In the genomic region with DNA sequence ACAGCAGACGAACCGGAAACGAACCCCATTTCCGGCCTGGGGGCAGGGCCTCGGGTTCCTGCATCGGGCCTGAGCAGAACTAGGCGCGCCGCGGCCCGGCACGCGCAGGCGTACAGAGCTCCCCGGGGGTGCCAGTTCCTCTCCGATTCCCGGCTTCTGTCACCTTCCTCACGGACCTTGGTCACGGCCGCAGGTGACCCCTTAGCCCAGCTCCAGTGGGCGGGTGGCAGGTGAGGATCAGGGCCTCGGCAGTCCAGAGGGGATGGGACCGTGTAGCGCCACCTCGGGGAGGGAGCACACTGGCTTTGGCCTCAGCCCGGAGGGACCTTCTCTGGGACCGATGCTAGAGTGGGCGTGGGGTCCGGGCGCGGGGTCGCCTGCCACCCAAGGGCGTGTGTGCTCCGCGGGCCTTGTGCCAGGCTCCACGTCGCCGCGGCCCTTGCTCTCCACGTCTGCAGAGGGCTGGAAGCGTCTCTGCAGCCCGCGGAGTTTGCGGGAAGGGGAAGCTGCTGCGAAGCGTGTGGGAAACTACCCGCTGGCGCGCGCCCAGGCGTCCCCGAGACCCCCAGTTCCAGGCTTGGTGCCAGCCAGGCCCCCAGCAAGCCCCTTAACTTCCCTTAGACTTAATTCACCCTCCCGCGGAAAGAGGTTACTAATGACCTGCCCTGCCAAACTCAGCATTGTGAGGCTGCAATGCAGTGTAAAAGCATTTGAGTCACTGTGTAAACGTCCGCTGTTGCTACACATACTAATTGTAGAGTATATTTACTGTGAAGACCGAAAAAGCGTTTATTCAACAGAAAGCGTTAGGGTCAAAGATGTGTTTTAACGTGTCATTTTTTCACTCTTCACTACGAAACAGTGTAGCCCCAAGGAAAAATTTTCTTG, we compare ENCODE assay signal across 8 cellular contexts. TPM values are rescaled to one million over a fixed set of nuclear protein-coding genes. Genes with fewer than 3 reads are reported as not detected.
DNase-seq lines count a peak whose midpoint lies in the region; ATAC-seq and TF ChIP-seq lines count a peak whose summit lies in the region.

A gene (plus strand): TSS at position 48 of the 888 bp plus-strand sequence. CDS start 7,930 bp downstream, outside the sequence.

- H3K36me3 ChIP-seq in adrenal gland (replicated peaks in 1 of 2) (peaks cover 0 to 5% of the 10 kb centered on the region in 2 donors), prostate gland (no peaks in the 10 kb centered on the region), urinary bladder (ENCODE audit: insufficient read depth) (no peaks in the 10 kb centered on the region)

- CTCF ChIA-PET in T-cell (lab: Charles Lee), result no interaction called here

- ATAC-seq in T-cell (replicated peaks in 1 of 4) (peak; percentile 80 to 86 (median 81)), left cardiac atrium (peak; percentile 87 to 92)

- H3K4me3 Mint-ChIP-seq in HFFc6, result peak within 1 kb of the TSS; percentile 98
- peak within 1 kb of the TSS; percentile 88 to 98 (median 98) for H3K4me3 Mint-ChIP-seq in T-cell

- no peaks in the 10 kb centered on the region for H3K9me3 ChIP-seq in adrenal gland (replicated peaks in 1 of 3)
- H3K9me3 ChIP-seq in prostate gland, result no peaks in the 10 kb centered on the region

- POLR2A ChIA-PET in T-cell (lab: Charles Lee), result no interaction called here

- TF ChIP-seq CTCF in GM12872 (IDR thresholded peaks at IDR 0.05; ENCODE audit: insufficient read depth, low read depth, low read length) (peak; percentile 63), HFFc6 (IDR thresholded peaks at IDR 0.05) (peak; percentile 67), NB4 (IDR thresholded peaks at IDR 0.05; ENCODE audit: low read depth, low read length) (peak; percentile 20), adrenal gland (IDR thresholded peaks at IDR 0.05) (peak in 4 of 6 experiments; percentile 17 to 38 (median 26)), prostate gland (IDR thresholded peaks at IDR 0.05) (peak in 3 of 4 experiments; percentile 38 to 57 (median 47))

- H3K36me3 Mint-ChIP-seq in HFFc6 (ENCODE audit: low read depth) (peaks cover 10% of the 10 kb centered on the region; the same call in 1 of the 2 replicates), T-cell (peaks cover 10% of the 10 kb centered on the region)

- H3K27me3 ChIP-seq in adrenal gland (no peaks in the 10 kb centered on the region), prostate gland (replicated peaks; ENCODE audit: insufficient read depth) (no peaks in the 10 kb centered on the region)

- WGBS in adrenal gland, 4 donors, result 0 to 1% (median 1%) methylated on average over 15 to 61 of the region's 61 CpGs
- WGBS in prostate gland, result 1% methylated on average over 38 of the region's 61 CpGs
- WGBS in urinary bladder, result under 1% methylated on average over 61 of the region's 61 CpGs

- peaks cover 7 to 45% of the 10 kb centered on the region in 2 donors for H3K4me1 ChIP-seq in adrenal gland (replicated peaks in 1 of 2)
- H3K4me1 ChIP-seq in prostate gland (replicated peaks), result no peaks in the 10 kb centered on the region
- H3K4me1 ChIP-seq in urinary bladder (ENCODE audit: insufficient read depth), result peaks cover 1% of the 10 kb centered on the region

- H3K9me3 Mint-ChIP-seq in HFFc6, result no peaks in the 10 kb centered on the region
- H3K9me3 Mint-ChIP-seq in T-cell, result no peaks in the 10 kb centered on the region

- H3K4me1 Mint-ChIP-seq in HFFc6 (ENCODE audit: low read depth) (peaks cover 27% of the 10 kb centered on the region), T-cell (peaks cover 49 to 67% (median 63%) of the 10 kb centered on the region in 3 donors)

- H3K27me3 Mint-ChIP-seq in HFFc6 (ENCODE audit: insufficient read depth) (no peaks in the 10 kb centered on the region), T-cell (no peaks in the 10 kb centered on the region)

- TF ChIP-seq POLR2A in NB4 (IDR thresholded peaks at IDR 0.05; ENCODE audit: extremely low read depth, insufficient read length) (peak; percentile 85), adrenal gland (IDR thresholded peaks at IDR 0.05) (peak; percentile 83 to 84), prostate gland (IDR thresholded peaks at IDR 0.05) (peak; percentile 74)

- H3K4me3 ChIP-seq in NB4 (ENCODE audit: low read depth, low read length) (peak within 1 kb of the TSS; percentile 95), adrenal gland (peak within 1 kb of the TSS; percentile 25 to 81 (median 63)), prostate gland (peak within 1 kb of the TSS; percentile 61 to 72), urinary bladder (ENCODE audit: low read depth, low read length) (peak within 1 kb of the TSS; percentile 83)

- DNase-seq in HFFc6 (peak; percentile 79), NB4 (ENCODE audit: low read depth) (peak; percentile 96), T-cell (peak; percentile 87 to 94 (median 91)), adrenal gland (peak; percentile 89 to 96 (median 91)), left cardiac atrium (peak; percentile 93), prostate gland (ENCODE audit: low spot score) (peak; percentile 77)

- H3K27ac Mint-ChIP-seq in HFFc6 (peak within 1 kb of the TSS; percentile 88), T-cell (peak within 1 kb of the TSS; percentile 95 to 98)

- peak within 1 kb of the TSS; percentile 57 to 96 (median 89) for H3K27ac ChIP-seq in adrenal gland
- peak within 1 kb of the TSS; percentile 82 to 91 for H3K27ac ChIP-seq in prostate gland
- peak within 1 kb of the TSS; percentile 70 for H3K27ac ChIP-seq in urinary bladder (ENCODE audit: low read depth)

- intact Hi-C loops in adrenal gland (cut with DNase I), result no loop called here
- intact Hi-C loops in left cardiac atrium (cut with DNase I), result no loop called here
- intact Hi-C loops in prostate gland (cut with DNase I), result loop anchor here (5.0 kb wide), 2 partner anchors 177 to 197 kb away; a partner anchor contains a TSS

RNA-seq across cellular contexts. Expression of the gene that starts here (rescaled TPM):
- total RNA-seq in HFFc6 (2021; fragmentation: NEBNext Ultra II Directional; extraction: Animal tissue kit (Norgen Biotek cat#: 25700)), result 10 to 100 TPM; 69.1 to 83.3 (median 74.8) TPM
- total RNA-seq in T-cell, result 100 to 1,000 TPM; 103 to 158 (median 152) TPM
- 100 to 1,000 TPM in 4 of 8 donors, 10 to 100 TPM in 4; 76.5 to 148 (median 99.5) TPM for total RNA-seq in adrenal gland
- polyA plus RNA-seq in adrenal gland, result 100 to 1,000 TPM in 2 of 3 donors, 10 to 100 TPM in 1; 70.1 to 334 (median 254) TPM
- 10 to 100 TPM; 76.2 to 86.3 TPM for total RNA-seq in left cardiac atrium
- 100 to 1,000 TPM; 114 to 128 TPM for total RNA-seq in prostate gland
- 60.4 TPM for total RNA-seq in urinary bladder
- 68.6 TPM for polyA plus RNA-seq in urinary bladder

Comparison
In these comparisons a context has a peak if more than half of its experiments do, and no peak if none do; other contexts are left out.
1. Peak in every context shown above with its lines: DNase-seq, ATAC-seq, H3K4me3 ChIP-seq and H3K27ac ChIP-seq.